ENCODE assay signal across 15 cellular contexts in the genomic region with DNA sequence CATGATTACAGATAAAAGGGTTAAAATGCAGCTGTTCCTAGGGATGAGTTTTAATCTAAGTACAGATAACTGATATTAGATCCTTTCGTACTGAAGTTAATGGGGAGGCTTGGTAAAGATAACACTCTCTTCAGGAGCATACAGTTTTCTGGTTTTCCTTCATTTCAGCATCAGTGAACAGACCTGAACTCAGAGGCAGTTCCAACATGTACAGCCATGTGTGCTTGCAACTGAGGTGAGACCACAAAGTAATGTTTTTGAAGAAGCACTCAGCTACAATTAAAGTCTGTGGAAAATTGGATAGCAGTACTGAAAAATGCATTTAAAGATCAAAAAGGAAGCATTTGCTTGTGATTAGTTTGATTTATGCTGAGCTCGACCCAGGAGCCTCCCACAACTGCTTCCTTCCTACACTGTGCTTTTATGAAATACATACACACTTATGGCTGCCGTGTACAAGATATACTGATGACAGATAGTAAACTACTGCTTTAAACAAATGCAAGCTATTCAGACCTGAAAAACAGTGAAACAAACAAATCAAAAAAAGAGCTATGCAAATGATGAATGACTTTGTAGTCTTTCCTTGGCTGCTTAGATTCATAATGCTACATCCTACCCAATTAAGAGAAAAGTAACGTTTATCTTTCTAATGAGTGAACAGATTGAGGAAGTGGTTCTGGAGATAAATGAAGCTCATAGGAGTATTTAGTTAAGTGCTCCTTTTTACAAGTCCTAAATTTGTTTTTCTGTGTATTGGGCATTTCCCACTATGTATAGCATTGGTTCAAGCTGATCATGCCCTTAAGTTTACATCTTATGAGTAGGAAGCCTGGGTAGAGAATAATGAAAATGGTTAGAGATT.
A peak's percentile ranks its signal among the peaks of the same experiment; 100 is the strongest.
DNase-seq lines count a peak whose midpoint lies in the region; ATAC-seq lines count a peak whose summit lies in the region.
"Had no signal": no experiment of that assay in that cellular context is flagged by ENCODE, and none has a peak within 500 bp of the region (broad histone marks: within the 10 kb centered on the region; RNA-seq: fewer than 3 reads in every experiment).

No MANE protein-coding gene starts in this region.

- peaks cover 20% of the 10 kb centered on the region for H3K4me1 Mint-ChIP-seq in activated T-cell treated with anti-CD3 and anti-CD28 coated beads, Interleukin-2, amount 50 U/mL, for 72 hours (ENCODE audit: low read depth)
- peaks cover 16% of the 10 kb centered on the region for H3K4me1 Mint-ChIP-seq in stimulated activated effector memory CD8-positive, alpha-beta T cell treated with anti-CD3 and anti-CD28 coated beads, Interleukin-12 subunit alpha, Interleukin-12 subunit beta, amount 100 ng/mL, for 72 hours

- ATAC-seq in activated T-cell treated with anti-CD3 and anti-CD28 coated beads, Interleukin-2, amount 50 U/mL, for 72 hours (replicated peaks in 1 of 2), result no peak
- ATAC-seq in HG02981 (IDR thresholded peaks at IDR 0.05; ENCODE audit: unreplicated experiment), result peak; percentile 47
- ATAC-seq in stimulated activated effector memory CD8-positive, alpha-beta T cell treated with anti-CD3 and anti-CD28 coated beads, Interleukin-12 subunit alpha, Interleukin-12 subunit beta, amount 100 ng/mL, for 72 hours, result no peak
- ATAC-seq: A549 had no signal

- H3K4me3 Mint-ChIP-seq in activated T-cell treated with anti-CD3 and anti-CD28 coated beads, Interleukin-2, amount 50 U/mL, for 72 hours, result no peak overlapping the region
- H3K4me3 Mint-ChIP-seq in stimulated activated effector memory CD8-positive, alpha-beta T cell treated with anti-CD3 and anti-CD28 coated beads, Interleukin-12 subunit alpha, Interleukin-12 subunit beta, amount 100 ng/mL, for 72 hours, result no peak overlapping the region
- H3K4me3 Mint-ChIP-seq: activated naive CD8-positive, alpha-beta T cell had no signal

- no peaks in the 10 kb centered on the region for H3K9me3 Mint-ChIP-seq in activated T-cell treated with anti-CD3 and anti-CD28 coated beads, Interleukin-2, amount 50 U/mL, for 72 hours
- H3K9me3 Mint-ChIP-seq in stimulated activated effector memory CD8-positive, alpha-beta T cell treated with anti-CD3 and anti-CD28 coated beads, Interleukin-12 subunit alpha, Interleukin-12 subunit beta, amount 100 ng/mL, for 72 hours, result no peaks in the 10 kb centered on the region

- no peaks in the 10 kb centered on the region for H3K36me3 Mint-ChIP-seq in activated T-cell treated with anti-CD3 and anti-CD28 coated beads, Interleukin-2, amount 50 U/mL, for 72 hours (ENCODE audit: insufficient read depth in 2 of 2)
- H3K36me3 Mint-ChIP-seq in stimulated activated effector memory CD8-positive, alpha-beta T cell treated with anti-CD3 and anti-CD28 coated beads, Interleukin-12 subunit alpha, Interleukin-12 subunit beta, amount 100 ng/mL, for 72 hours, result no peaks in the 10 kb centered on the region

- H3K27ac Mint-ChIP-seq in activated T-cell treated with anti-CD3 and anti-CD28 coated beads, Interleukin-2, amount 50 U/mL, for 72 hours, result peak overlapping the region; percentile 49
- H3K27ac Mint-ChIP-seq in stimulated activated effector memory CD8-positive, alpha-beta T cell treated with anti-CD3 and anti-CD28 coated beads, Interleukin-12 subunit alpha, Interleukin-12 subunit beta, amount 100 ng/mL, for 72 hours, result peak overlapping the region; percentile 30
- H3K27ac Mint-ChIP-seq: activated naive CD8-positive, alpha-beta T cell had no signal

- H3K27me3 Mint-ChIP-seq in activated T-cell treated with anti-CD3 and anti-CD28 coated beads, Interleukin-2, amount 50 U/mL, for 72 hours (ENCODE audit: low read depth), result no peaks in the 10 kb centered on the region
- H3K27me3 Mint-ChIP-seq: activated naive CD8-positive, alpha-beta T cell had no signal

- DNase-seq in activated T-cell treated with anti-CD3 and anti-CD28 coated beads, Interleukin-2, amount 50 U/mL, for 72 hours, result no peak
- DNase-seq in activated T-cell treated with anti-CD3 and anti-CD28 coated beads for 4 hours (no peak), amniotic epithelial cell (ENCODE audit: low read depth) (peak; percentile 69), islet precursor cell (no peak), NCI-H1694 treated with DMSO at 0.1 percent for 48 hours (lab: John Stamatoyannopoulos, UW) (no peak), HuH-7 (ENCODE audit: low spot score) (no peak)
- DNase-seq in stimulated activated effector memory CD8-positive, alpha-beta T cell treated with anti-CD3 and anti-CD28 coated beads, Interleukin-12 subunit alpha, Interleukin-12 subunit beta, amount 100 ng/mL, for 72 hours (ENCODE audit: low spot score in 2 of 2), result no peak
- DNase-seq: activated CD4-positive, alpha-beta T cell treated with anti-CD3 and anti-CD28 coated beads, Interleukin-2, amount 50 U/mL, for 4 hours; DND-41; dorsolateral prefrontal cortex; glutamatergic neuron; NCI-H345 had no signal
